ENCODE assay signal across 18 cellular contexts in genomic region chr18:42290318-42291307, GRCh38.
"Had no signal": no experiment of that assay in that cellular context is flagged by ENCODE, and none has a peak within 500 bp of the region (broad histone marks: within the 10 kb centered on the region; RNA-seq: fewer than 3 reads in every experiment).

No MANE protein-coding gene starts in this region.

- H3K36me3 ChIP-seq: gastroesophageal sphincter, neutrophil, sigmoid colon had no signal

- H3K9me3 Mint-ChIP-seq: activated naive CD8-positive, alpha-beta T cell treated with anti-CD3 and anti-CD28 coated beads, Interleukin-2, amount 50 U/mL, for 24 hours had no signal

- H3K27me3 ChIP-seq: gastroesophageal sphincter, neutrophil, sigmoid colon had no signal

- H3K4me3 Mint-ChIP-seq: activated naive CD8-positive, alpha-beta T cell treated with anti-CD3 and anti-CD28 coated beads, Interleukin-2, amount 50 U/mL, for 24 hours; naive B cell; T-helper 17 cell; WTC11 had no signal

- H3K4me1 Mint-ChIP-seq: activated naive CD8-positive, alpha-beta T cell treated with anti-CD3 and anti-CD28 coated beads, Interleukin-2, amount 50 U/mL, for 24 hours; naive B cell; T-helper 17 cell had no signal

- H3K4me1 ChIP-seq: gastroesophageal sphincter, sigmoid colon had no signal

- H3K27ac Mint-ChIP-seq: activated naive CD8-positive, alpha-beta T cell treated with anti-CD3 and anti-CD28 coated beads, Interleukin-2, amount 50 U/mL, for 24 hours; naive B cell; T-helper 17 cell; WTC11 had no signal

- H3K27ac ChIP-seq: gastroesophageal sphincter, neutrophil, sigmoid colon had no signal

- H3K9me3 ChIP-seq: gastroesophageal sphincter, neutrophil, sigmoid colon had no signal

- H3K4me3 ChIP-seq: gastroesophageal sphincter, lung, sigmoid colon had no signal

- H3K27me3 Mint-ChIP-seq: T-helper 17 cell had no signal

- DNase-seq: activated CD4-positive, alpha-beta T cell treated with anti-CD3 and anti-CD28 coated beads for 48 hours; activated naive CD4-positive, alpha-beta T cell treated with Interleukin-2 at 50 U/mL for 16 hours; activated naive CD8-positive, alpha-beta T cell treated with anti-CD3 and anti-CD28 coated beads, Interleukin-2, amount 50 U/mL, for 24 hours; caudate nucleus; cortex of kidney; effector memory CD4-positive, alpha-beta T cell; hypothalamus; naive B cell; posterior cingulate gyrus; sigmoid colon; stimulated activated CD4-positive, alpha-beta T cell treated with anti-CD3 and anti-CD28 coated beads, Interleukin-2, amount 100 ng/mL, for 24 hours; stimulated activated naive CD4-positive, alpha-beta T cell; T-helper 17 cell; trophoblast cell had no signal
